8 cellular contexts compared by ENCODE assay signal in the genomic region with DNA sequence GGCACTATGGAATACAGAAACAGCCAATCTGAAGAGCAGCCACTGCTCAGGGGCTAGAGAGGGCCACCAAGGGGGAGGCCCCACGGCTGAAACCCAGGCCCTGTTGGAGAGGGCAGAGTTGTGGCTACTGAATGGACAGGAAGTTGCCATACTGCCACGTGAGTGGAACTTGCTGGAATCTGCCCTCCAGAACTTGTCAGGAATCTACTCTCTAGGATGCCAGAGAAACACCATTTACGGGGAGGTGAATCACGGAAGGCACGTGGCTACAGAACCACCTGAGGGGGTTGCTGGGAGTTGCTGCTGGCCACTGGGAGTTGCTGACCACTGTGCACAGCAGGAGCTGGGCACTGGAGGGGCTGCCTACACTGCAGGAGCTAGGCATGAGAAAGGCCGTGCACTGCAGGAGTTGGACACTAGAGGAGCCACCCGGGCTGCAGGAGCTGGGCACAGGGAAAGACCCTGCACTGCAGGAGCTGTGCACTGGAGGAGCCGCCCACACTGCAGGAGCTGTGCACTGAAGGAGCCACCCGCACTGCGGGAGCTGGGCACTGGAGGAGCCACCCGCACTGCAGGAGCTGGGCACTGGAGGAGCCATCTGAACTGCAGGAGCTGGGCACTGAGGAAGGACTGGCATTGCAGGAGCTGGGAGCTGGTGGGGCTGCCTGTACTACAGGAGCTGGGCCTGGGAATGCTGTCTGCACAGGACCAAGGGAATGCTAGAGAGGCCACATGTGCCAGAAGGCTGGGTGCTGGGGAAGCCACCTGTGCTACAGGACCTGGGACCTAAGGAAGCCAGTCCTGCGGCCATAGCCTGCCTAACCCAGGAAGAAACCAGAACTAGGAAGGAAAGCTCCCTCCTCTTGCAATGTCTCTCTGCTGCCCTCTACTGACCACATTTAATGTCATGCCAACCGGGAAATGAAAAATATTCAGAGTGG.
DNase-seq lines count a peak whose midpoint lies in the region; ATAC-seq and TF ChIP-seq lines count a peak whose summit lies in the region.

No MANE protein-coding gene starts in this region.

- intact Hi-C loops in Panc1 (cut with micrococcal nuclease; ENCODE audit: unreplicated experiment): no loop called here
- intact Hi-C loops in activated naive CD4-positive, alpha-beta T cell treated with anti-CD3 and anti-CD28 coated beads for 36 hours (cut with micrococcal nuclease): loop anchor here (2.0 kb wide), 1 partner anchor 1143 kb away; the partner anchor contains the start of gene PTPRU

- BruUV-seq in Panc1 (replicated peaks; lab: Mats Ljungman, UMichigan): no TSS peak

- H3K27me3 ChIP-seq in Panc1 (ENCODE audit: control insufficient read depth, insufficient read depth, low read length): no peaks in the 10 kb centered on the region; the same call in 1 of the 2 replicates

- no peaks in the 10 kb centered on the region for H3K9me3 Mint-ChIP-seq in activated naive CD4-positive, alpha-beta T cell treated with anti-CD3 and anti-CD28 coated beads for 36 hours

- peaks cover 5% of the 10 kb centered on the region for H3K27me3 Mint-ChIP-seq in activated naive CD4-positive, alpha-beta T cell treated with anti-CD3 and anti-CD28 coated beads for 36 hours (ENCODE audit: low read depth)

- H3K36me3 Mint-ChIP-seq in activated naive CD4-positive, alpha-beta T cell treated with anti-CD3 and anti-CD28 coated beads for 36 hours (ENCODE audit: low read depth): no peaks in the 10 kb centered on the region

- no peaks in the 10 kb centered on the region for H3K9me3 ChIP-seq in Panc1 (ENCODE audit: control insufficient read depth, insufficient read depth, low read depth, low read length)

- POLR2A ChIA-PET in Panc1 (lab: Charles Lee): interaction anchor here (0.6 kb wide), 1 partner anchor 375 kb away, joined by 3 read pairs; no protein-coding TSS in a partner anchor

- H3K36me3 ChIP-seq in Panc1 (ENCODE audit: control insufficient read depth, insufficient read depth, low read length): no peaks in the 10 kb centered on the region

- no peaks in the 10 kb centered on the region for H3K4me1 Mint-ChIP-seq in activated naive CD4-positive, alpha-beta T cell treated with anti-CD3 and anti-CD28 coated beads for 36 hours (ENCODE audit: low read depth)

- no peak overlapping the region for H3K27ac ChIP-seq in Panc1 (ENCODE audit: low read length)

- in situ Hi-C loops in Panc1 (cut with HindIII; ENCODE audit: low pct_unique_long_range_greater_than_20kb, low sequenced_read_pairs): no loop called here

- CTCF ChIA-PET in Panc1 (lab: Charles Lee): interaction anchor here (0.5 to 1.6 kb wide), 16 partner anchors 10 to 1134 kb away, joined by 3 to 14 read pairs (median 4); no protein-coding TSS in a partner anchor
- CTCF ChIA-PET in activated naive CD4-positive, alpha-beta T cell treated with anti-CD3 and anti-CD28 coated beads for 36 hours (lab: Charles Lee): interaction anchor here (0.6 to 2.2 kb wide), 27 partner anchors 9 to 1148 kb away, joined by 3 to 9 read pairs (median 4); no protein-coding TSS in a partner anchor

- DNase-seq in Daoy (ENCODE audit: low read depth): peak; percentile 80
- DNase-seq in LHCN-M2 (ENCODE audit: low read depth): peak; percentile 58
- DNase-seq in Panc1 (ENCODE audit: low read depth, low spot score): peak; percentile 63
- DNase-seq in activated naive CD4-positive, alpha-beta T cell treated with anti-CD3 and anti-CD28 coated beads for 36 hours: peak; percentile 69
- peak; percentile 85 for DNase-seq in germinal center (ENCODE audit: low spot score)
- peak in 43 of 56 donors; percentile 2 to 74 (median 22) for DNase-seq in nucleus accumbens (lab: John Stamatoyannopoulos, UW)

- no peak overlapping the region for H3K27ac Mint-ChIP-seq in activated naive CD4-positive, alpha-beta T cell treated with anti-CD3 and anti-CD28 coated beads for 36 hours

- no peak overlapping the region for H3K4me3 Mint-ChIP-seq in activated naive CD4-positive, alpha-beta T cell treated with anti-CD3 and anti-CD28 coated beads for 36 hours

- no peak overlapping the region for H3K4me3 ChIP-seq in Panc1 (ENCODE audit: low read depth in 2 of 2, low read length in 2 of 2)

- TF ChIP-seq CTCF in Panc1 (IDR thresholded peaks at IDR 0.05): peak; percentile 95

- 0 out of 2 replicates have a peak, but pooled peaks cover 2% of the 10 kb centered on the region for H3K4me1 ChIP-seq in Panc1 (ENCODE audit: control insufficient read depth, insufficient read depth, low read length)

- ATAC-seq in Panc1 (peak; percentile 90), GM18870 (IDR thresholded peaks at IDR 0.05; ENCODE audit: unreplicated experiment) (no peak), HG02759 (IDR thresholded peaks at IDR 0.05; ENCODE audit: unreplicated experiment) (no peak)

Comparison
In these comparisons a context has a peak if more than half of its experiments do, and no peak if none do; other contexts are left out.
1. DNase-seq: peak in every context shown above with its lines; median percentile 85 in germinal center; 80 in Daoy; 69 in activated naive CD4-positive, alpha-beta T cell treated with anti-CD3 and anti-CD28 coated beads for 36 hours; 63 in Panc1; 58 in LHCN-M2; 22 in nucleus accumbens.